In genomic region chr15:62099171-62099601, GRCh38 we compare ENCODE assay signal across 14 cellular contexts. TPM values are rescaled to one million over a fixed set of nuclear protein-coding genes. Genes with fewer than 3 reads are reported as not detected.
DNase-seq lines count a peak whose midpoint lies in the region; ATAC-seq and TF ChIP-seq lines count a peak whose summit lies in the region.
"Had no signal": no experiment of that assay in that cellular context is flagged by ENCODE, and none has a peak within 500 bp of the region (broad histone marks: within the 10 kb centered on the region; RNA-seq: fewer than 3 reads in every experiment).

No MANE protein-coding gene starts in this region.

- H3K27me3 Mint-ChIP-seq in HFFc6 (ENCODE audit: insufficient read depth): peaks cover 5% of the 10 kb centered on the region

- peak overlapping the region; percentile 81 for H3K4me3 Mint-ChIP-seq in HFFc6
- H3K4me3 Mint-ChIP-seq: neural crest cell had no signal

- H3K27ac ChIP-seq in ACC112 (ENCODE audit: low read depth, low read length): peak overlapping the region; percentile 25; the same call in 1 of the 2 replicates

- H3K79me2 ChIP-seq in ACC112 (ENCODE audit: control insufficient read depth, insufficient read depth, low read length, unreplicated experiment): no peaks in the 10 kb centered on the region

- no peak for ATAC-seq in HG03108 (IDR thresholded peaks at IDR 0.05; ENCODE audit: unreplicated experiment)
- ATAC-seq: GM12878 had no signal

- H3K36me3 Mint-ChIP-seq in HFFc6 (ENCODE audit: low read depth): no peaks in the 10 kb centered on the region

- H3K9me3 Mint-ChIP-seq in HFFc6: no peaks in the 10 kb centered on the region
- H3K9me3 Mint-ChIP-seq: neural crest cell had no signal

- H3K27me3 ChIP-seq in ACC112 (ENCODE audit: insufficient read depth, low read length): no peaks in the 10 kb centered on the region

- peak overlapping the region; percentile 87 for H3K27ac Mint-ChIP-seq in HFFc6

- DNase-seq in HFFc6 (peak; percentile 84), SIG-M5 (lab: John Stamatoyannopoulos, UW) (peak; percentile 7), fibroblast of pulmonary artery (ENCODE audit: low read depth) (peak; percentile 52), retina (no peak), COLO829 (ENCODE audit: low spot score) (no peak)
- DNase-seq in activated naive CD4-positive, alpha-beta T cell treated with anti-CD3 and anti-CD28 coated beads, Interleukin-2, amount 50 U/mL, for 16 hours: no peak
- DNase-seq: activated CD4-positive, alpha-beta T cell treated with anti-CD3 and anti-CD28 coated beads, Interleukin-2, amount 50 U/mL, for 1 hour; activated gamma-delta T cell; C1 segment of cervical spinal cord; stimulated activated naive CD4-positive, alpha-beta T cell had no signal

- no peaks in the 10 kb centered on the region for H3K36me3 ChIP-seq in ACC112 (ENCODE audit: insufficient read depth, low read length)

- 0 out of 2 replicates have a peak overlapping the region, but pooled peaks have one; percentile 31 for H3K4me3 ChIP-seq in ACC112 (ENCODE audit: low read depth, low read length)
- no peak overlapping the region for H3K4me3 ChIP-seq in fibroblast of pulmonary artery (replicated peaks; ENCODE audit: low read depth, low read length)
- H3K4me3 ChIP-seq: GM12878 had no signal

- TF ChIP-seq CTCF in HFFc6 (IDR thresholded peaks at IDR 0.05): no peak
- TF ChIP-seq CTCF in fibroblast of pulmonary artery (IDR thresholded peaks at IDR 0.05; ENCODE audit: low read length, missing control alignments): no peak

- peak overlapping the region; percentile 45 for H2AFZ ChIP-seq in ACC112 (ENCODE audit: low read length, unreplicated experiment)

- H3K4me1 ChIP-seq in ACC112 (ENCODE audit: control insufficient read depth, insufficient read depth, low read length, unreplicated experiment): peaks cover 9% of the 10 kb centered on the region

- peaks cover 20% of the 10 kb centered on the region for H3K4me1 Mint-ChIP-seq in HFFc6 (ENCODE audit: low read depth)
- H3K4me1 Mint-ChIP-seq: neural crest cell had no signal

RNA-seq across cellular contexts. Expression of gene C2CD4A, which starts 32.4 kb away (rescaled TPM):
- total RNA-seq in HFFc6 (2021; fragmentation: NEBNext Ultra II Directional; extraction: Animal tissue kit (Norgen Biotek cat#: 25700)): not detected
- total RNA-seq: GM12878, neural crest cell had no signal

RNA-seq across cellular contexts. Expression of gene VPS13C, which starts 38.9 kb away (rescaled TPM):
- total RNA-seq in HFFc6 (2021; fragmentation: NEBNext Ultra II Directional; extraction: Animal tissue kit (Norgen Biotek cat#: 25700)): 10 to 100 TPM; 21.0 to 29.8 (median 22.6) TPM

Comparison
In these comparisons a context has a peak if more than half of its experiments do, and no peak if none do; other contexts are left out.
1. DNase-seq: peak in HFFc6 (single experiment), SIG-M5 (single experiment) and fibroblast of pulmonary artery (single experiment); none in retina (single experiment), COLO829 (single experiment) and activated naive CD4-positive, alpha-beta T cell treated with anti-CD3 and anti-CD28 coated beads, Interleukin-2, amount 50 U/mL, for 16 hours (single experiment).